Comparison of ENCODE assay signal across 11 cellular contexts in the genomic region with DNA sequence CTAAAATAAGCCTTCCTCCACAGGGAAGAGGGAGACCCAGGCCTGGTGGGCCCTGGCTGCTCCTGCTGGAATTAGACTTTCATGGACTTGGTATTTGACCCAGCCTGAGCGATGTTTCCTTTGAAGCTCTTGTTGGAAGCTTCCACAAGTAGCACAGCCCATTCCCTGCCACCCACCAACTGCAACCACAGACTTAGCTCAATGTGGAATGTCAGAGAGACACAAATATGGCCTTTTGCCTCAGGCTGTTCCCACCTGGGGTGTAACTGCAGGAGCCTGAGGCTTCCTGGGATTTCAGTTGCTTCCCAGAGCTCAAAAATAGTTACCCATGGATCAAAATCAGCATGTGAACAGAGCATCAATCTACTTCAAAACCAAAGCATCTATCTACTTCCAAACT.
"Had no signal": no experiment of that assay in that cellular context is flagged by ENCODE, and none has a peak within 500 bp of the region (broad histone marks: within the 10 kb centered on the region; RNA-seq: fewer than 3 reads in every experiment).

No MANE protein-coding gene starts in this region.

- H3K9me3 ChIP-seq: body of pancreas, gastrocnemius medialis, ovary, tibial nerve had no signal

- H3K36me3 ChIP-seq: gastrocnemius medialis, ovary, tibial nerve had no signal

- H3K4me1 Mint-ChIP-seq: central memory CD8-positive, alpha-beta T cell had no signal

- H3K4me3 Mint-ChIP-seq: central memory CD8-positive, alpha-beta T cell; neural crest cell had no signal

- H3K4me1 ChIP-seq: body of pancreas had no signal

- H3K27me3 ChIP-seq: body of pancreas, gastrocnemius medialis, ovary, tibial nerve had no signal

- H3K4me3 ChIP-seq: body of pancreas, gastrocnemius medialis, ovary, tibial nerve had no signal

- DNase-seq: activated CD4-positive, alpha-beta T cell treated with anti-CD3 and anti-CD28 coated beads for 48 hours; activated naive CD4-positive, alpha-beta T cell treated with Interleukin-2 at 50 U/mL for 16 hours; body of pancreas; cortex of kidney; effector CD8-positive, alpha-beta T cell; gastrocnemius medialis; ovary; stimulated activated CD4-positive, alpha-beta T cell treated with anti-CD3 and anti-CD28 coated beads, Interleukin-4, amount 100 ng/mL, for 4 hours had no signal

- H3K9me3 Mint-ChIP-seq: central memory CD8-positive, alpha-beta T cell; neural crest cell had no signal
